In genomic region chr7:70681847-70682350, GRCh38 we compare ENCODE assay signal across 10 cellular contexts.
DNase-seq lines count a peak whose midpoint lies in the region; ATAC-seq lines count a peak whose summit lies in the region.
"Had no signal": no experiment of that assay in that cellular context is flagged by ENCODE, and none has a peak within 500 bp of the region (broad histone marks: within the 10 kb centered on the region; RNA-seq: fewer than 3 reads in every experiment).

No MANE protein-coding gene starts in this region.

- H3K4me3 ChIP-seq in HAP-1, result no peak overlapping the region
- H3K4me3 ChIP-seq: vagina had no signal

- no peaks in the 10 kb centered on the region for H3K36me3 ChIP-seq in HAP-1 (replicated peaks)
- H3K36me3 ChIP-seq: vagina had no signal

- H3K27me3 ChIP-seq in HAP-1 (ENCODE audit: low read depth), result no peaks in the 10 kb centered on the region; the same call in 1 of the 2 replicates
- H3K27me3 ChIP-seq: vagina had no signal

- peak overlapping the region; percentile 78 to 94 for H3K27ac Mint-ChIP-seq in T-cell

- H3K4me1 ChIP-seq in HAP-1, result peaks cover 8% of the 10 kb centered on the region

- H3K27me3 Mint-ChIP-seq in T-cell, result peaks cover 0 to 2% of the 10 kb centered on the region in 2 donors

- peaks cover 19 to 37% (median 32%) of the 10 kb centered on the region in 3 donors for H3K4me1 Mint-ChIP-seq in T-cell

- ATAC-seq in HG02852 (IDR thresholded peaks at IDR 0.05; ENCODE audit: unreplicated experiment), result peak; percentile 87
- ATAC-seq in T-cell (replicated peaks in 1 of 4), result peak; percentile 12 to 69 (median 44)

- no peaks in the 10 kb centered on the region for H3K9me3 Mint-ChIP-seq in T-cell

- no peaks in the 10 kb centered on the region for H3K36me3 Mint-ChIP-seq in T-cell

- CTCF ChIA-PET in T-cell (lab: Charles Lee), result interaction anchor here (0.6 to 0.7 kb wide), 2 partner anchors 34 to 119 kb away, joined by 3 read pairs; no protein-coding TSS in a partner anchor

- peak; percentile 27 for DNase-seq in activated naive CD4-positive, alpha-beta T cell treated with Interleukin-2 at 50 U/mL for 16 hours
- DNase-seq in activated naive CD4-positive, alpha-beta T cell treated with anti-CD3 and anti-CD28 coated beads, Interleukin-2, amount 50 U/mL, for 16 hours, result no peak
- DNase-seq in T-cell (peak in 1 of 34 experiments; percentile 6), mucosa of gallbladder (ENCODE audit: low spot score) (no peak), HAP-1 (ENCODE audit: low spot score in 2 of 2) (no peak), NCI-H1092 (lab: John Stamatoyannopoulos, UW) (no peak)
- peak; percentile 48 for DNase-seq in stimulated activated CD8-positive, alpha-beta memory T cell treated with anti-CD3 and anti-CD28 coated beads, Interleukin-4, amount 100 ng/mL, for 48 hours
- DNase-seq: posterior cingulate gyrus had no signal

- POLR2A ChIA-PET in T-cell (lab: Charles Lee), result no interaction called here

- H3K4me3 Mint-ChIP-seq in T-cell, result peak overlapping the region; percentile 67 to 73 (median 73)

- no peaks in the 10 kb centered on the region for H3K9me3 ChIP-seq in HAP-1
- H3K9me3 ChIP-seq: vagina had no signal

- in situ Hi-C loops in HAP-1 (cut with MboI; ENCODE audit: low sequenced_read_pairs), result no loop called here

Comparison
In these comparisons a context has a peak if more than half of its experiments do, and no peak if none do; other contexts are left out.
1. DNase-seq: peak in activated naive CD4-positive, alpha-beta T cell treated with Interleukin-2 at 50 U/mL for 16 hours (single experiment) and stimulated activated CD8-positive, alpha-beta memory T cell treated with anti-CD3 and anti-CD28 coated beads, Interleukin-4, amount 100 ng/mL, for 48 hours (single experiment); none in activated naive CD4-positive, alpha-beta T cell treated with anti-CD3 and anti-CD28 coated beads, Interleukin-2, amount 50 U/mL, for 16 hours (single experiment), mucosa of gallbladder (single experiment), HAP-1 (0 of 2) and NCI-H1092 (single experiment).